20 cellular contexts compared by ENCODE assay signal in genomic region chr16:2337431-2338296, GRCh38. TPM values are rescaled to one million over a fixed set of nuclear protein-coding genes. Genes with fewer than 3 reads are reported as not detected.
A peak's percentile ranks its signal among the peaks of the same experiment; 100 is the strongest.
DNase-seq lines count a peak whose midpoint lies in the region; ATAC-seq, FAIRE-seq and TF ChIP-seq lines count a peak whose summit lies in the region.
"Had no signal": no experiment of that assay in that cellular context is flagged by ENCODE, and none has a peak within 500 bp of the region (broad histone marks: within the 10 kb centered on the region; RNA-seq: fewer than 3 reads in every experiment).

No MANE protein-coding gene starts in this region.

- no peak overlapping the region for H3K4ac ChIP-seq in neuronal stem cell (ENCODE audit: low read length)

- no peak for TF ChIP-seq RAD21 in GM12878 (IDR thresholded peaks at IDR 0.05; ENCODE audit: insufficient read depth, low read depth, low read length)

- no peak overlapping the region for H4K91ac ChIP-seq in neuronal stem cell (ENCODE audit: low read depth, low read length, poor library complexity)

- TSS peak; percentile 57 for BruUV-seq in GM12878 (replicated peaks; lab: Mats Ljungman, UMichigan)

- H3K9me3 ChIP-seq in GM12878 (replicated peaks; ENCODE audit: control insufficient read depth, insufficient read depth, low read length) (no peaks in the 10 kb centered on the region), neuronal stem cell (replicated peaks in 1 of 2; ENCODE audit: control insufficient read depth in 2 of 2, insufficient read depth in 1 of 2, low read depth in 1 of 2, low read length in 2 of 2) (peaks cover 0 to 7% of the 10 kb centered on the region in 2 donors)
- H3K9me3 ChIP-seq: ascending aorta, esophagus muscularis mucosa, mucosa of descending colon, uterus had no signal

- WGBS in GM12878 (ENCODE audit: insufficient coverage, insufficient replicate concordance, low lambda C conversion rate, missing lambda C conversion rate): 75% methylated on average over 15 of the region's 15 CpGs
- no CpG with 5 or more reads among the region's 15 CpGs for WGBS in neuronal stem cell (ENCODE audit: extremely low coverage in 2 of 2, insufficient read length in 2 of 2, insufficient replicate concordance in 1 of 2), 2 donors

- no peak for TF ChIP-seq CTCF in activated CD8-positive, alpha-beta T cell treated with anti-CD3 and anti-CD28 coated beads for 36 hours (IDR thresholded peaks at IDR 0.05)
- TF ChIP-seq CTCF in KMS-11 (conservative IDR thresholded peaks at IDR 0.05; ENCODE audit: low read depth, low read length) (no peak), GM12878 (IDR thresholded peaks at IDR 0.05 in 2 of 3, conservative IDR thresholded peaks at IDR 0.05 in 1 of 3; ENCODE audit: control insufficient read depth in 2 of 3, extremely low read depth in 1 of 3, insufficient read depth in 1 of 3, low read depth in 3 of 3, low read length in 3 of 3) (no peak)

- no peak overlapping the region for H3K27ac Mint-ChIP-seq in activated CD8-positive, alpha-beta T cell treated with anti-CD3 and anti-CD28 coated beads, Interleukin-2, amount 10 ng/mL, durations not matched to agents 7 days and 5 days
- H3K27ac Mint-ChIP-seq in activated CD8-positive, alpha-beta T cell treated with anti-CD3 and anti-CD28 coated beads for 36 hours: no peak overlapping the region
- H3K27ac Mint-ChIP-seq in stimulated activated effector memory CD8-positive, alpha-beta T cell treated with anti-CD3 and anti-CD28 coated beads, Interleukin-12 subunit alpha, Interleukin-12 subunit beta, amount 100 ng/mL, for 72 hours: no peak overlapping the region
- H3K27ac Mint-ChIP-seq: stimulated activated naive CD8-positive, alpha-beta T cell treated with anti-CD3 and anti-CD28 coated beads, Interleukin-15, Interleukin-2, amounts not matched to agents 100 ng/mL and 50 ng/mL, for 24 hours had no signal

- H3K9me3 Mint-ChIP-seq in activated CD8-positive, alpha-beta T cell treated with anti-CD3 and anti-CD28 coated beads, Interleukin-2, amount 10 ng/mL, durations not matched to agents 7 days and 5 days (ENCODE audit: insufficient read depth): no peaks in the 10 kb centered on the region
- H3K9me3 Mint-ChIP-seq in activated CD8-positive, alpha-beta T cell treated with anti-CD3 and anti-CD28 coated beads for 36 hours: no peaks in the 10 kb centered on the region
- no peaks in the 10 kb centered on the region for H3K9me3 Mint-ChIP-seq in stimulated activated effector memory CD8-positive, alpha-beta T cell treated with anti-CD3 and anti-CD28 coated beads, Interleukin-12 subunit alpha, Interleukin-12 subunit beta, amount 100 ng/mL, for 72 hours
- H3K9me3 Mint-ChIP-seq: activated T-cell treated with anti-CD3 and anti-CD28 coated beads, Interleukin-2, amount 50 U/mL, for 4 hours; stimulated activated naive CD8-positive, alpha-beta T cell treated with anti-CD3 and anti-CD28 coated beads, Interleukin-15, Interleukin-2, amounts not matched to agents 100 ng/mL and 50 ng/mL, for 24 hours had no signal

- H3K4me2 ChIP-seq in KMS-11 (peak overlapping the region; percentile 85; the same call in 1 of the 2 replicates), GM12878 (ENCODE audit: control insufficient read depth, insufficient read depth) (no peak overlapping the region), neuronal stem cell (ENCODE audit: insufficient read depth, low read length, poor library complexity, severe bottlenecking) (no peak overlapping the region)

- peaks cover 6% of the 10 kb centered on the region for H3K36me3 Mint-ChIP-seq in activated CD8-positive, alpha-beta T cell treated with anti-CD3 and anti-CD28 coated beads, Interleukin-2, amount 10 ng/mL, durations not matched to agents 7 days and 5 days (ENCODE audit: low read depth)
- H3K36me3 Mint-ChIP-seq in activated CD8-positive, alpha-beta T cell treated with anti-CD3 and anti-CD28 coated beads for 36 hours (ENCODE audit: low read depth): peaks cover 2% of the 10 kb centered on the region
- peaks cover 5% of the 10 kb centered on the region for H3K36me3 Mint-ChIP-seq in stimulated activated effector memory CD8-positive, alpha-beta T cell treated with anti-CD3 and anti-CD28 coated beads, Interleukin-12 subunit alpha, Interleukin-12 subunit beta, amount 100 ng/mL, for 72 hours

- no peaks in the 10 kb centered on the region for H4K20me1 ChIP-seq in KMS-11 (ENCODE audit: insufficient read depth)
- no peaks in the 10 kb centered on the region for H4K20me1 ChIP-seq in GM12878 (ENCODE audit: control insufficient read depth, insufficient read depth)

- H2BK5ac ChIP-seq in neuronal stem cell (ENCODE audit: low read length): no peak overlapping the region

- FAIRE-seq in GM12878 (lab: Jason Lieb, UNC): no peak
- FAIRE-seq: H1 had no signal

- H3K27me3 ChIP-seq in KMS-11 (ENCODE audit: insufficient read depth, low read depth) (no peaks in the 10 kb centered on the region), GM12878 (replicated peaks in 1 of 2; ENCODE audit: control insufficient read depth in 2 of 2, insufficient read depth in 2 of 2, low read length in 1 of 2) (no peaks in the 10 kb centered on the region), neuronal stem cell (ENCODE audit: control insufficient read depth in 3 of 3, insufficient read depth in 3 of 3, low read depth in 1 of 3, low read length in 3 of 3) (peaks cover 0 to 23% (median 4%) of the 10 kb centered on the region in 3 experiments)
- H3K27me3 ChIP-seq: ascending aorta, esophagus muscularis mucosa, uterus had no signal

- H3K27ac ChIP-seq in KMS-11 (no peak overlapping the region), GM12878 (ENCODE audit: control insufficient read depth, insufficient read depth) (no peak overlapping the region), neuronal stem cell (replicated peaks; ENCODE audit: low read length) (no peak overlapping the region)
- H3K27ac ChIP-seq: ascending aorta, esophagus muscularis mucosa, spleen, uterus had no signal

- H4K8ac ChIP-seq in neuronal stem cell (ENCODE audit: low read depth, low read length): no peak overlapping the region

- H3K4me3 ChIP-seq in KMS-11 (IDR thresholded peaks at IDR 0.05; ENCODE audit: insufficient read depth, low read depth, low read length) (no peak overlapping the region), GM12878 (no peak overlapping the region), neuronal stem cell (ENCODE audit: low read length in 2 of 2) (no peak overlapping the region)
- H3K4me3 ChIP-seq: ascending aorta, esophagus muscularis mucosa, mucosa of descending colon, spleen, uterus had no signal

- H3K79me2 ChIP-seq in KMS-11 (ENCODE audit: insufficient read depth, low read depth) (peaks cover 11% of the 10 kb centered on the region; the same call in 1 of the 2 replicates), GM12878 (ENCODE audit: control insufficient read depth, insufficient read depth, low read length) (peaks cover 5% of the 10 kb centered on the region)

- H3K14ac ChIP-seq in neuronal stem cell (ENCODE audit: low read length): no peak overlapping the region

- H3K4me3 Mint-ChIP-seq in activated CD8-positive, alpha-beta T cell treated with anti-CD3 and anti-CD28 coated beads, Interleukin-2, amount 10 ng/mL, durations not matched to agents 7 days and 5 days: peak overlapping the region; percentile 50
- no peak overlapping the region for H3K4me3 Mint-ChIP-seq in activated CD8-positive, alpha-beta T cell treated with anti-CD3 and anti-CD28 coated beads for 36 hours
- no peak overlapping the region for H3K4me3 Mint-ChIP-seq in stimulated activated effector memory CD8-positive, alpha-beta T cell treated with anti-CD3 and anti-CD28 coated beads, Interleukin-12 subunit alpha, Interleukin-12 subunit beta, amount 100 ng/mL, for 72 hours
- H3K4me3 Mint-ChIP-seq: activated T-cell treated with anti-CD3 and anti-CD28 coated beads, Interleukin-2, amount 50 U/mL, for 4 hours; stimulated activated naive CD8-positive, alpha-beta T cell treated with anti-CD3 and anti-CD28 coated beads, Interleukin-15, Interleukin-2, amounts not matched to agents 100 ng/mL and 50 ng/mL, for 24 hours had no signal

- peaks cover 32% of the 10 kb centered on the region for H3K4me1 Mint-ChIP-seq in activated CD8-positive, alpha-beta T cell treated with anti-CD3 and anti-CD28 coated beads, Interleukin-2, amount 10 ng/mL, durations not matched to agents 7 days and 5 days (ENCODE audit: low read depth)
- H3K4me1 Mint-ChIP-seq in activated CD8-positive, alpha-beta T cell treated with anti-CD3 and anti-CD28 coated beads for 36 hours (ENCODE audit: low read depth): peaks cover 18% of the 10 kb centered on the region
- peaks cover 10% of the 10 kb centered on the region for H3K4me1 Mint-ChIP-seq in stimulated activated effector memory CD8-positive, alpha-beta T cell treated with anti-CD3 and anti-CD28 coated beads, Interleukin-12 subunit alpha, Interleukin-12 subunit beta, amount 100 ng/mL, for 72 hours

- H2AFZ ChIP-seq in KMS-11 (ENCODE audit: low read depth) (no peak overlapping the region), GM12878 (ENCODE audit: control insufficient read depth, low read depth, low read length) (no peak overlapping the region), neuronal stem cell (ENCODE audit: low read length) (no peak overlapping the region)

- TF ChIP-seq EP300 in GM12878 (IDR thresholded peaks at IDR 0.05; ENCODE audit: borderline replicate concordance in 1 of 2, control insufficient read depth in 1 of 2, low read depth in 2 of 2, low read length in 2 of 2): no peak

- H3K18ac ChIP-seq in neuronal stem cell (ENCODE audit: low read length): peak overlapping the region; percentile 33

- DNase-seq in activated CD8-positive, alpha-beta T cell treated with anti-CD3 and anti-CD28 coated beads, Interleukin-2, amount 10 ng/mL, durations not matched to agents 7 days and 5 days: no peak
- DNase-seq in activated CD8-positive, alpha-beta T cell treated with anti-CD3 and anti-CD28 coated beads for 36 hours: no peak
- no peak for DNase-seq in GM12878 (ENCODE audit: low read depth, low spot score)
- DNase-seq in neuronal stem cell (ENCODE audit: low spot score): no peak
- no peak for DNase-seq in NCI-H187 (lab: John Stamatoyannopoulos, UW)
- no peak for DNase-seq in stimulated activated effector memory CD8-positive, alpha-beta T cell treated with anti-CD3 and anti-CD28 coated beads, Interleukin-12 subunit alpha, Interleukin-12 subunit beta, amount 100 ng/mL, for 72 hours (ENCODE audit: low spot score in 2 of 2)
- DNase-seq in iPS-NIHi7 (ENCODE audit: extremely low spot score): no peak
- DNase-seq: activated T-cell treated with anti-CD3 and anti-CD28 coated beads, Interleukin-2, amount 50 U/mL, for 4 hours; cortex of kidney; DMS53; mucosa of descending colon; NCI-H1105; spleen; T-helper 2 cell; uterus had no signal

- RAD21 ChIA-PET in GM12878 (lab: Charles Lee; ENCODE audit: unreplicated experiment): interaction anchor here (0.5 to 1.2 kb wide), 3 partner anchors 22 to 157 kb away, joined by 3 to 6 read pairs (median 3); no protein-coding TSS in a partner anchor

- peaks cover 4% of the 10 kb centered on the region for H3K79me1 ChIP-seq in neuronal stem cell (ENCODE audit: low read depth, low read length)

- H3K36me3 ChIP-seq in KMS-11 (ENCODE audit: insufficient read depth): no peaks in the 10 kb centered on the region
- H3K36me3 ChIP-seq in GM12878 (ENCODE audit: control insufficient read depth in 2 of 2, insufficient read depth in 2 of 2, low read length in 1 of 2): no peaks in the 10 kb centered on the region
- H3K36me3 ChIP-seq in neuronal stem cell (replicated peaks in 1 of 2; ENCODE audit: control insufficient read depth in 2 of 2, insufficient read depth in 2 of 2, low read length in 2 of 2): peaks cover 0 to 2% of the 10 kb centered on the region in 2 donors
- H3K36me3 ChIP-seq: ascending aorta, esophagus muscularis mucosa, spleen, uterus had no signal

- H2AK5ac ChIP-seq in neuronal stem cell (ENCODE audit: low read depth, low read length): no peak overlapping the region

- no peak overlapping the region for H2BK15ac ChIP-seq in neuronal stem cell (ENCODE audit: low read length)

- ATAC-seq in activated CD8-positive, alpha-beta T cell treated with anti-CD3 and anti-CD28 coated beads, Interleukin-2, amount 10 ng/mL, durations not matched to agents 7 days and 5 days: no peak
- no peak for ATAC-seq in activated CD8-positive, alpha-beta T cell treated with anti-CD3 and anti-CD28 coated beads for 36 hours
- ATAC-seq in GM12878: no peak
- ATAC-seq in stimulated activated effector memory CD8-positive, alpha-beta T cell treated with anti-CD3 and anti-CD28 coated beads, Interleukin-12 subunit alpha, Interleukin-12 subunit beta, amount 100 ng/mL, for 72 hours: no peak
- ATAC-seq: activated T-cell treated with anti-CD3 and anti-CD28 coated beads, Interleukin-2, amount 50 U/mL, for 4 hours; mucosa of descending colon had no signal

- CTCF ChIA-PET in activated CD8-positive, alpha-beta T cell treated with anti-CD3 and anti-CD28 coated beads, Interleukin-2, amount 10 ng/mL, durations not matched to agents 7 days and 5 days (lab: Charles Lee): no interaction called here
- CTCF ChIA-PET in activated CD8-positive, alpha-beta T cell treated with anti-CD3 and anti-CD28 coated beads for 36 hours (lab: Charles Lee): no interaction called here
- CTCF ChIA-PET in GM12878 (lab: Yijun Ruan, JAX): interaction anchor here (1.6 kb wide), 1 partner anchor 92 kb away, joined by 4 read pairs; no protein-coding TSS in a partner anchor

- H3K23ac ChIP-seq in neuronal stem cell (ENCODE audit: low read depth, low read length, poor library complexity): no peak overlapping the region

- in situ Hi-C loops in GM12878 (cut with MboI): loop anchor here (5.0 kb wide), 1 partner anchor 160 kb away; no protein-coding TSS in a partner anchor

- H3K27me3 Mint-ChIP-seq in activated CD8-positive, alpha-beta T cell treated with anti-CD3 and anti-CD28 coated beads, Interleukin-2, amount 10 ng/mL, durations not matched to agents 7 days and 5 days (ENCODE audit: low read depth): peaks cover 7% of the 10 kb centered on the region
- H3K27me3 Mint-ChIP-seq in activated CD8-positive, alpha-beta T cell treated with anti-CD3 and anti-CD28 coated beads for 36 hours: peaks cover 6% of the 10 kb centered on the region

- SMC1A ChIA-PET in GM12878 (lab: Charles Lee; ENCODE audit: uncharacterized antibody, unreplicated experiment): interaction anchor here (0.6 kb wide), 1 partner anchor 15 kb away, joined by 3 read pairs; no protein-coding TSS in a partner anchor

- H3K4me1 ChIP-seq in KMS-11 (ENCODE audit: low read depth, poor library complexity, severe bottlenecking) (peaks cover 22% of the 10 kb centered on the region), GM12878 (ENCODE audit: control insufficient read depth, insufficient read depth, low read length) (peaks cover 3% of the 10 kb centered on the region; the same call in 1 of the 2 replicates), neuronal stem cell (ENCODE audit: control insufficient read depth in 2 of 2, insufficient read depth in 1 of 2, low read depth in 1 of 2, low read length in 2 of 2) (peaks cover 4 to 5% of the 10 kb centered on the region in 2 donors)
- H3K4me1 ChIP-seq: uterus had no signal

- TF ChIP-seq POLR2A in GM12878 (IDR thresholded peaks at IDR 0.05; ENCODE audit: low read depth, low read length): no peak

- H2BK120ac ChIP-seq in neuronal stem cell (ENCODE audit: low read depth, low read length): no peak overlapping the region

- POLR2A ChIA-PET in activated CD8-positive, alpha-beta T cell treated with anti-CD3 and anti-CD28 coated beads, Interleukin-2, amount 10 ng/mL, durations not matched to agents 7 days and 5 days (lab: Charles Lee): no interaction called here
- POLR2A ChIA-PET in activated CD8-positive, alpha-beta T cell treated with anti-CD3 and anti-CD28 coated beads for 36 hours (lab: Charles Lee): no interaction called here
- POLR2A ChIA-PET in GM12878 (lab: Charles Lee): interaction anchor here (0.6 to 1.1 kb wide), 2 partner anchors 68 to 83 kb away, joined by 4 read pairs; no protein-coding TSS in a partner anchor

- H2BK12ac ChIP-seq in neuronal stem cell (ENCODE audit: low read length): no peak overlapping the region

- intact Hi-C loops in activated CD8-positive, alpha-beta T cell treated with anti-CD3 and anti-CD28 coated beads for 36 hours (cut with micrococcal nuclease): no loop called here
- intact Hi-C loops in GM12878 (cut with micrococcal nuclease; ENCODE audit: unreplicated experiment): no loop called here

- H3K9ac ChIP-seq in KMS-11 (no peak overlapping the region), GM12878 (ENCODE audit: control insufficient read depth, insufficient read depth, low read length) (no peak overlapping the region), neuronal stem cell (ENCODE audit: low read depth, low read length, poor library complexity) (peak overlapping the region; percentile 34)

RNA-seq across cellular contexts. Expression of gene ABCA3, which starts 2.9 kb away (rescaled TPM):
- total RNA-seq in activated CD8-positive, alpha-beta T cell treated with anti-CD3 and anti-CD28 coated beads, Interleukin-2, amount 10 ng/mL, durations not matched to agents 7 days and 5 days: 1 to 10 TPM; 6.3 to 6.8 TPM
- total RNA-seq in activated CD8-positive, alpha-beta T cell treated with anti-CD3 and anti-CD28 coated beads for 36 hours: 1 to 10 TPM; 2.9 to 3.6 TPM
- total RNA-seq in GM12878 (2013; cell fraction: nucleolus; rRNA removed): 15.7 and 17.6 TPM in 2 replicates
- total RNA-seq in GM12878 (2014; rRNA removed) (6.1 and 6.7 TPM in 2 replicates), GM12878 (2014; rRNA removed; fragmentation: Illumina TruSeq; extraction: Trizol) (4.5 and 5.3 TPM in 2 replicates), GM12878 (2021) (15.5 and 17.6 TPM in 2 replicates)
- 2.3 TPM for polyA plus RNA-seq in GM12878 (2011; ENCODE audit: low read depth)
- polyA plus RNA-seq in GM12878 (2011; rRNA removed) (0.42 and 1.1 TPM in 2 replicates), GM12878 (2014; fragmentation: Illumina TruSeq; extraction: Trizol) (4.0 and 9.0 TPM in 2 replicates), GM12878 (2014; fragmentation: Nextera tagmentation; extraction: Ambion mirVana) (1 to 10 TPM in 1 of 2 experiments, under 1 TPM in 1; 0.71 to 1.3 TPM), GM12878 (2014; rRNA removed) (8.5 and 11.7 TPM in 2 replicates), GM12878 (2016; fragmentation: Nextera tagmentation; extraction: Ambion mirVana) (1 to 10 TPM; 6.7 to 8.7 TPM)
- 1.6 TPM in 2 replicates for polyA plus RNA-seq in GM12878 (2011; cell fraction: cytosol; rRNA removed)
- 3.0 and 3.3 TPM in 2 replicates for polyA plus RNA-seq in GM12878 (2011; cell fraction: nucleus; rRNA removed)
- polyA plus RNA-seq in GM12878 (2012): 3.5 and 4.2 TPM in 2 replicates
- polyA minus RNA-seq in GM12878 (2011; rRNA and poly(A)+ RNA removed): 1.1 and 1.6 TPM in 2 replicates
- 0.53 and 2.3 TPM in 2 replicates for polyA minus RNA-seq in GM12878 (2011; cell fraction: cytosol; rRNA and poly(A)+ RNA removed)
- polyA minus RNA-seq in GM12878 (2011; cell fraction: nucleus; rRNA and poly(A)+ RNA removed): 0.36 and 1.7 TPM in 2 replicates
- 10.2 TPM for polyA plus RNA-seq in neuronal stem cell (2013, experiment 1 of 2)
- 10.1 TPM for polyA plus RNA-seq in neuronal stem cell (2013, experiment 2 of 2)
